ENCODE assay signal across 9 cellular contexts in genomic region chr5:176870110-176870591, GRCh38. TPM values are rescaled to one million over a fixed set of nuclear protein-coding genes. Genes with fewer than 3 reads are reported as not detected.
A peak's percentile ranks its signal among the peaks of the same experiment; 100 is the strongest.
DNase-seq lines count a peak whose midpoint lies in the region; ATAC-seq and TF ChIP-seq lines count a peak whose summit lies in the region.
"Had no signal": no experiment of that assay in that cellular context is flagged by ENCODE, and none has a peak within 500 bp of the region (broad histone marks: within the 10 kb centered on the region; RNA-seq: fewer than 3 reads in every experiment).

No MANE protein-coding gene starts in this region.

- H3K36me3 ChIP-seq in OCI-LY1 (ENCODE audit: insufficient read depth, low read length) (no peaks in the 10 kb centered on the region), osteoblast (ENCODE audit: insufficient read depth, low read length) (no peaks in the 10 kb centered on the region)

- no peak overlapping the region for H3K4me3 ChIP-seq in OCI-LY1 (ENCODE audit: low read depth, low read length, poor library complexity, severe bottlenecking)
- no peak overlapping the region for H3K4me3 ChIP-seq in osteoblast (ENCODE audit: insufficient read depth, low read length)
- H3K4me3 ChIP-seq: lung had no signal

- H3K4me2 ChIP-seq in OCI-LY1 (ENCODE audit: low read length) (no peak overlapping the region), osteoblast (ENCODE audit: insufficient read depth, low read length) (no peak overlapping the region)

- H3K27ac ChIP-seq in OCI-LY1 (ENCODE audit: low read depth, low read length, poor library complexity, severe bottlenecking), result no peak overlapping the region
- no peak overlapping the region for H3K27ac ChIP-seq in osteoblast (ENCODE audit: low read depth, low read length)

- no peaks in the 10 kb centered on the region for H3K9me2 ChIP-seq in OCI-LY1 (ENCODE audit: low read depth, low read length)

- no peaks in the 10 kb centered on the region for H3K9me3 ChIP-seq in OCI-LY1 (ENCODE audit: low read length)
- H3K9me3 ChIP-seq in osteoblast (ENCODE audit: low read depth, low read length), result no peaks in the 10 kb centered on the region

- H3K79me2 ChIP-seq in OCI-LY1 (ENCODE audit: insufficient read depth, low read length), result no peaks in the 10 kb centered on the region
- H3K79me2 ChIP-seq in osteoblast (ENCODE audit: insufficient read depth, low read length), result no peaks in the 10 kb centered on the region

- TF ChIP-seq CTCF in OCI-LY1 (IDR thresholded peaks at IDR 0.05; ENCODE audit: low read length) (peak; percentile 39), osteoblast (IDR thresholded peaks at IDR 0.05; ENCODE audit: extremely low read depth, low read depth, low read length) (peak; percentile 51)

- no peaks in the 10 kb centered on the region for H4K20me1 ChIP-seq in OCI-LY1 (ENCODE audit: insufficient read depth, low read length)
- no peaks in the 10 kb centered on the region for H4K20me1 ChIP-seq in osteoblast (ENCODE audit: insufficient read depth, low read length)

- H3K9ac ChIP-seq in OCI-LY1 (ENCODE audit: low read length), result no peak overlapping the region

- DNase-seq in G401 (ENCODE audit: low spot score), result peak; percentile 79
- peak; percentile 99 for DNase-seq in osteoblast (ENCODE audit: insufficient read length, low spot score, missing footprints)
- DNase-seq in NK-92 treated with Interleukin-12 subunit alpha and Interleukin-12 subunit beta, amount 100 ng/mL, for 24 hours (lab: John Stamatoyannopoulos, UW), result no peak
- no peak for DNase-seq in activated T-cell treated with anti-CD3 and anti-CD28 coated beads, Interleukin-2, amount 50 U/mL, for 1 hour

- H3K4me1 ChIP-seq in OCI-LY1 (ENCODE audit: insufficient read depth, low read length, severe bottlenecking) (no peaks in the 10 kb centered on the region), osteoblast (ENCODE audit: insufficient read depth, low read length) (no peaks in the 10 kb centered on the region)

- H2AFZ ChIP-seq in OCI-LY1 (ENCODE audit: low read length), result no peak overlapping the region
- no peak overlapping the region for H2AFZ ChIP-seq in osteoblast (ENCODE audit: low read length)

- H3F3A ChIP-seq in OCI-LY1 (ENCODE audit: insufficient read depth, low read length), result no peaks in the 10 kb centered on the region

- ATAC-seq in esophagus mucosa (peak; percentile 42), HG03565 (IDR thresholded peaks at IDR 0.05; ENCODE audit: unreplicated experiment) (no peak), GM19397 (IDR thresholded peaks at IDR 0.05; ENCODE audit: unreplicated experiment) (no peak)

- H3K27me3 ChIP-seq in OCI-LY1 (ENCODE audit: insufficient read depth, low read length), result 0 out of 2 replicates have a peak, but pooled peaks cover 4% of the 10 kb centered on the region
- peaks cover 40% of the 10 kb centered on the region for H3K27me3 ChIP-seq in osteoblast (ENCODE audit: insufficient read depth, low read length)

- in situ Hi-C loops in G401 (cut with HindIII; ENCODE audit: low sequenced_read_pairs), result no loop called here

RNA-seq across cellular contexts. Expression of gene HK3, which starts 29.0 kb away (rescaled TPM):
- not detected in 2 replicates for total RNA-seq in G401 (2014; rRNA removed; shearing (Covaris generic))
- 1.4 TPM for total RNA-seq in esophagus mucosa
- total RNA-seq in osteoblast, result under 0.01 and 1.8 TPM in 2 replicates

RNA-seq across cellular contexts. Expression of gene UNC5A, which starts 59.8 kb away (rescaled TPM):
- total RNA-seq in G401 (2014; rRNA removed; shearing (Covaris generic)), result not detected in 2 replicates
- total RNA-seq in esophagus mucosa (not detected), osteoblast (not detected in 2 replicates)

Comparison
In these comparisons a context has a peak if more than half of its experiments do, and no peak if none do; other contexts are left out.
1. DNase-seq: peak in G401 (single experiment) and osteoblast (single experiment); none in NK-92 treated with Interleukin-12 subunit alpha and Interleukin-12 subunit beta, amount 100 ng/mL, for 24 hours (single experiment) and activated T-cell treated with anti-CD3 and anti-CD28 coated beads, Interleukin-2, amount 50 U/mL, for 1 hour (single experiment).